In genomic region chr7:39915847-39916246, GRCh38 we compare ENCODE assay signal across 8 cellular contexts. TPM values are rescaled to one million over a fixed set of nuclear protein-coding genes. Genes with fewer than 3 reads are reported as not detected.
DNase-seq lines count a peak whose midpoint lies in the region; ATAC-seq, FAIRE-seq and TF ChIP-seq lines count a peak whose summit lies in the region.
"Not testable (repeated sequence)": the region's sequence is repeated elsewhere in the genome, so short reads cannot be mapped to it uniquely, and the experiment has no call there.

No MANE protein-coding gene starts in this region.

- POLR2A ChIA-PET in CD8-positive, alpha-beta T cell (lab: Charles Lee), result not testable (repeated sequence)
- POLR2A ChIA-PET in GM12878 (lab: Charles Lee), result interaction anchor here (0.6 kb wide), 1 partner anchor 345 kb away, joined by 6 read pairs; no protein-coding TSS in a partner anchor

- H3K36me3 Mint-ChIP-seq in CD8-positive, alpha-beta T cell; T-helper 17 cell (ENCODE audit: low read depth); activated T-cell treated with anti-CD3 and anti-CD28 coated beads, Interleukin-2, amount 50 U/mL, for 72 hours (ENCODE audit: insufficient read depth in 2 of 2): not testable (repeated sequence)

- not testable (repeated sequence) for TF ChIP-seq POLR2A in NB4 (IDR thresholded peaks at IDR 0.05; ENCODE audit: extremely low read depth, insufficient read length); GM12878 (IDR thresholded peaks at IDR 0.05; ENCODE audit: low read depth, low read length)

- not testable (repeated sequence) for ATAC-seq in CD8-positive, alpha-beta T cell; T-helper 17 cell
- ATAC-seq in GM21717 (IDR thresholded peaks at IDR 0.05; ENCODE audit: unreplicated experiment), result peak; percentile 52
- ATAC-seq in activated T-cell treated with anti-CD3 and anti-CD28 coated beads, Interleukin-2, amount 50 U/mL, for 72 hours (replicated peaks in 1 of 2), result peak; percentile 41 to 53
- peak; percentile 67 for ATAC-seq in GM12878
- peak; percentile 59 for ATAC-seq in esophagus mucosa

- not testable (repeated sequence) for H2AFZ ChIP-seq in GM12878 (ENCODE audit: control insufficient read depth, low read depth, low read length); trophoblast cell (ENCODE audit: insufficient read depth, low read length, poor library complexity)

- not testable (repeated sequence) for H3K79me2 ChIP-seq in GM12878 (ENCODE audit: control insufficient read depth, insufficient read depth, low read length); trophoblast cell (ENCODE audit: control insufficient read depth, insufficient read depth, low read length, poor library complexity)

- H2BK12ac ChIP-seq in trophoblast cell (ENCODE audit: low read length), result not testable (repeated sequence)

- SMC1A ChIA-PET in GM12878 (lab: Charles Lee; ENCODE audit: uncharacterized antibody, unreplicated experiment), result interaction anchor here (0.7 to 1.8 kb wide), 5 partner anchors 11 to 647 kb away, joined by 3 to 5 read pairs (median 3); no protein-coding TSS in a partner anchor

- H2BK5ac ChIP-seq in trophoblast cell (ENCODE audit: low read depth, low read length, poor library complexity), result not testable (repeated sequence)

- not testable (repeated sequence) for H3K9ac ChIP-seq in GM12878 (ENCODE audit: control insufficient read depth, insufficient read depth, low read length); trophoblast cell (ENCODE audit: low read length)

- not testable (repeated sequence) for TF ChIP-seq CTCF in CD8-positive, alpha-beta T cell (IDR thresholded peaks at IDR 0.05); NB4 (IDR thresholded peaks at IDR 0.05; ENCODE audit: low read depth, low read length); GM12878 (IDR thresholded peaks at IDR 0.05 in 2 of 3, conservative IDR thresholded peaks at IDR 0.05 in 1 of 3; ENCODE audit: control insufficient read depth in 2 of 3, extremely low read depth in 1 of 3, insufficient read depth in 1 of 3, low read depth in 3 of 3, low read length in 3 of 3)

- not testable (repeated sequence) for H3K36me3 ChIP-seq in CD8-positive, alpha-beta T cell (ENCODE audit: insufficient read depth, low read length); GM12878 (ENCODE audit: control insufficient read depth in 2 of 2, insufficient read depth in 2 of 2, low read length in 1 of 2); trophoblast cell (ENCODE audit: control insufficient read depth in 1 of 2, insufficient read depth in 2 of 2, low read length in 2 of 2)

- not testable (repeated sequence) for H3K4ac ChIP-seq in trophoblast cell (ENCODE audit: low read depth, low read length)

- not testable (repeated sequence) for H3K27me3 ChIP-seq in CD8-positive, alpha-beta T cell (ENCODE audit: insufficient read depth, low read length); GM12878 (replicated peaks in 1 of 2; ENCODE audit: control insufficient read depth in 2 of 2, insufficient read depth in 2 of 2, low read length in 1 of 2); trophoblast cell (ENCODE audit: insufficient read depth, low read length)

- RAD21 ChIA-PET in GM12878 (lab: Charles Lee; ENCODE audit: unreplicated experiment), result interaction anchor here (0.5 to 1.3 kb wide), 2 partner anchors 14 to 1789 kb away, joined by 4 to 6 read pairs; no protein-coding TSS in a partner anchor

- not testable (repeated sequence) for H2AK5ac ChIP-seq in trophoblast cell (ENCODE audit: low read length)

- H3K23ac ChIP-seq in trophoblast cell (ENCODE audit: low read length), result not testable (repeated sequence)

- not testable (repeated sequence) for FAIRE-seq in GM12878 (lab: Jason Lieb, UNC)

- BruUV-seq in GM12878 (replicated peaks; lab: Mats Ljungman, UMichigan), result not testable (repeated sequence)

- intact Hi-C loops in CD8-positive, alpha-beta T cell (cut with DNase I, micrococcal nuclease); GM12878 (cut with micrococcal nuclease; ENCODE audit: unreplicated experiment): not testable (repeated sequence)

- not testable (repeated sequence) for H3K4me3 ChIP-seq in CD8-positive, alpha-beta T cell (ENCODE audit: low read depth, low read length); NB4 (ENCODE audit: low read depth, low read length); GM12878; trophoblast cell (ENCODE audit: low read depth, low read length)

- H3K18ac ChIP-seq in trophoblast cell (ENCODE audit: low read length), result not testable (repeated sequence)

- in situ Hi-C loops in GM12878 (cut with MboI), result not testable (repeated sequence)

- CTCF ChIA-PET in CD8-positive, alpha-beta T cell (lab: Charles Lee), result interaction anchor here (0.7 to 1.5 kb wide), 2 partner anchors 48 to 137 kb away, joined by 3 to 4 read pairs; no protein-coding TSS in a partner anchor
- CTCF ChIA-PET in GM12878 (lab: Yijun Ruan, JAX), result interaction anchor here (1.7 kb wide), 1 partner anchor 19 kb away, joined by 6 read pairs; no protein-coding TSS in a partner anchor

- DNase-seq in CD8-positive, alpha-beta T cell; T-helper 17 cell; GM12878 (ENCODE audit: low read depth, low spot score): not testable (repeated sequence)
- DNase-seq in NB4 (ENCODE audit: low read depth) (peak; percentile 28), trophoblast cell (peak; percentile 79 to 88)
- peak in 1 of 2 donors; percentile 6 for DNase-seq in activated T-cell treated with anti-CD3 and anti-CD28 coated beads, Interleukin-2, amount 50 U/mL, for 72 hours

- H3K27me3 Mint-ChIP-seq in CD8-positive, alpha-beta T cell (ENCODE audit: low read depth); T-helper 17 cell; activated T-cell treated with anti-CD3 and anti-CD28 coated beads, Interleukin-2, amount 50 U/mL, for 72 hours (ENCODE audit: low read depth): not testable (repeated sequence)

- H4K12ac ChIP-seq in trophoblast cell (ENCODE audit: low read depth, low read length), result not testable (repeated sequence)

- H3K4me1 Mint-ChIP-seq in CD8-positive, alpha-beta T cell (ENCODE audit: low read depth); T-helper 17 cell: not testable (repeated sequence)
- H3K4me1 Mint-ChIP-seq in activated T-cell treated with anti-CD3 and anti-CD28 coated beads, Interleukin-2, amount 50 U/mL, for 72 hours (ENCODE audit: low read depth), result peaks cover 11% of the 10 kb centered on the region

- H2BK120ac ChIP-seq in trophoblast cell (ENCODE audit: insufficient read depth, low read length, poor library complexity), result not testable (repeated sequence)

- H4K8ac ChIP-seq in trophoblast cell (ENCODE audit: low read depth, low read length), result not testable (repeated sequence)

- 63% methylated on average over 8 of the region's 8 CpGs for WGBS in GM12878 (ENCODE audit: insufficient coverage, insufficient replicate concordance, low lambda C conversion rate, missing lambda C conversion rate)
- WGBS in trophoblast cell (ENCODE audit: extremely low coverage, insufficient coverage, insufficient read length), result no CpG with 5 or more reads among the region's 8 CpGs

- TF ChIP-seq EP300 in GM12878 (IDR thresholded peaks at IDR 0.05; ENCODE audit: borderline replicate concordance in 1 of 2, control insufficient read depth in 1 of 2, low read depth in 2 of 2, low read length in 2 of 2), result not testable (repeated sequence)

- not testable (repeated sequence) for H3K4me1 ChIP-seq in CD8-positive, alpha-beta T cell (ENCODE audit: insufficient read depth, low read length); GM12878 (ENCODE audit: control insufficient read depth, insufficient read depth, low read length); trophoblast cell (ENCODE audit: control insufficient read depth in 1 of 2, insufficient read depth in 2 of 2, low read length in 2 of 2)

- H3K14ac ChIP-seq in trophoblast cell (ENCODE audit: low read length), result not testable (repeated sequence)

- not testable (repeated sequence) for H3K27ac ChIP-seq in CD8-positive, alpha-beta T cell (ENCODE audit: low read depth, low read length); GM12878 (ENCODE audit: control insufficient read depth, insufficient read depth); trophoblast cell (ENCODE audit: low read depth, low read length)

- not testable (repeated sequence) for H3K79me1 ChIP-seq in trophoblast cell (ENCODE audit: low read length)

- H3K4me2 ChIP-seq in GM12878 (ENCODE audit: control insufficient read depth, insufficient read depth); trophoblast cell (ENCODE audit: low read length): not testable (repeated sequence)

- not testable (repeated sequence) for H4K20me1 ChIP-seq in GM12878 (ENCODE audit: control insufficient read depth, insufficient read depth)

- not testable (repeated sequence) for H3K4me3 Mint-ChIP-seq in CD8-positive, alpha-beta T cell; T-helper 17 cell
- peak overlapping the region; percentile 25 to 42 for H3K4me3 Mint-ChIP-seq in activated T-cell treated with anti-CD3 and anti-CD28 coated beads, Interleukin-2, amount 50 U/mL, for 72 hours

- H4K91ac ChIP-seq in trophoblast cell (ENCODE audit: low read depth, low read length), result not testable (repeated sequence)

- H3K27ac Mint-ChIP-seq in CD8-positive, alpha-beta T cell, result peak overlapping the region; percentile 55
- peak overlapping the region; percentile 54 for H3K27ac Mint-ChIP-seq in T-helper 17 cell
- H3K27ac Mint-ChIP-seq in activated T-cell treated with anti-CD3 and anti-CD28 coated beads, Interleukin-2, amount 50 U/mL, for 72 hours, result not testable (repeated sequence)

- H3K9me3 ChIP-seq in CD8-positive, alpha-beta T cell (ENCODE audit: low read length); T-helper 17 cell (ENCODE audit: control insufficient read depth, low read length, poor library complexity, severe bottlenecking); GM12878 (replicated peaks; ENCODE audit: control insufficient read depth, insufficient read depth, low read length); trophoblast cell (ENCODE audit: insufficient read depth, low read depth, low read length): not testable (repeated sequence)

- H3K9me3 Mint-ChIP-seq in CD8-positive, alpha-beta T cell, result peaks cover 14% of the 10 kb centered on the region
- not testable (repeated sequence) for H3K9me3 Mint-ChIP-seq in activated T-cell treated with anti-CD3 and anti-CD28 coated beads, Interleukin-2, amount 50 U/mL, for 72 hours

- TF ChIP-seq RAD21 in GM12878 (IDR thresholded peaks at IDR 0.05; ENCODE audit: insufficient read depth, low read depth, low read length), result not testable (repeated sequence)

RNA-seq across cellular contexts. Expression of gene CDK13, which starts 34.2 kb away (rescaled TPM):
- 100 to 1,000 TPM; 130 to 132 TPM for total RNA-seq in CD8-positive, alpha-beta T cell
- total RNA-seq in T-helper 17 cell, result 100 to 1,000 TPM; 116 to 136 TPM
- total RNA-seq in activated T-cell treated with anti-CD3 and anti-CD28 coated beads, Interleukin-2, amount 50 U/mL, for 72 hours, result 10 to 100 TPM; 47.6 to 48.2 TPM
- 305 and 318 TPM in 2 replicates for total RNA-seq in GM12878 (2013; cell fraction: nucleolus; rRNA removed)
- 37.3 and 37.5 TPM in 2 replicates for total RNA-seq in GM12878 (2014; rRNA removed)
- total RNA-seq in GM12878 (2014; rRNA removed; fragmentation: Illumina TruSeq; extraction: Trizol), result 43.4 and 50.2 TPM in 2 replicates
- total RNA-seq in GM12878 (2021), result 30.9 and 35.2 TPM in 2 replicates
- polyA plus RNA-seq in GM12878 (2011; ENCODE audit: low read depth), result 23.1 TPM
- polyA plus RNA-seq in GM12878 (2011; rRNA removed), result 43.2 and 44.4 TPM in 2 replicates
- 27.5 and 30.6 TPM in 2 replicates for polyA plus RNA-seq in GM12878 (2011; cell fraction: cytosol; rRNA removed)
- polyA plus RNA-seq in GM12878 (2011; cell fraction: nucleus; rRNA removed), result 47.1 and 58.2 TPM in 2 replicates
- 25.4 and 29.7 TPM in 2 replicates for polyA plus RNA-seq in GM12878 (2012)
- polyA plus RNA-seq in GM12878 (2014; fragmentation: Illumina TruSeq; extraction: Trizol), result 40.6 and 47.6 TPM in 2 replicates
- 10 to 100 TPM; 10.8 to 14.2 TPM for polyA plus RNA-seq in GM12878 (2014; fragmentation: Nextera tagmentation; extraction: Ambion mirVana)
- 20.8 and 21.1 TPM in 2 replicates for polyA plus RNA-seq in GM12878 (2014; rRNA removed)
- 10 to 100 TPM; 11.1 to 15.0 TPM for polyA plus RNA-seq in GM12878 (2016; fragmentation: Nextera tagmentation; extraction: Ambion mirVana)
- 97.4 and 106 TPM in 2 replicates for polyA minus RNA-seq in GM12878 (2011; rRNA and poly(A)+ RNA removed)
- 26.7 and 27.9 TPM in 2 replicates for polyA minus RNA-seq in GM12878 (2011; cell fraction: cytosol; rRNA and poly(A)+ RNA removed)
- 66.0 and 120 TPM in 2 replicates for polyA minus RNA-seq in GM12878 (2011; cell fraction: nucleus; rRNA and poly(A)+ RNA removed)
- total RNA-seq in esophagus mucosa, result 34.6 TPM
- 29.9 and 30.1 TPM in 2 replicates for polyA plus RNA-seq in trophoblast cell (2013)
